16 cellular contexts compared by ENCODE assay signal in the genomic region with DNA sequence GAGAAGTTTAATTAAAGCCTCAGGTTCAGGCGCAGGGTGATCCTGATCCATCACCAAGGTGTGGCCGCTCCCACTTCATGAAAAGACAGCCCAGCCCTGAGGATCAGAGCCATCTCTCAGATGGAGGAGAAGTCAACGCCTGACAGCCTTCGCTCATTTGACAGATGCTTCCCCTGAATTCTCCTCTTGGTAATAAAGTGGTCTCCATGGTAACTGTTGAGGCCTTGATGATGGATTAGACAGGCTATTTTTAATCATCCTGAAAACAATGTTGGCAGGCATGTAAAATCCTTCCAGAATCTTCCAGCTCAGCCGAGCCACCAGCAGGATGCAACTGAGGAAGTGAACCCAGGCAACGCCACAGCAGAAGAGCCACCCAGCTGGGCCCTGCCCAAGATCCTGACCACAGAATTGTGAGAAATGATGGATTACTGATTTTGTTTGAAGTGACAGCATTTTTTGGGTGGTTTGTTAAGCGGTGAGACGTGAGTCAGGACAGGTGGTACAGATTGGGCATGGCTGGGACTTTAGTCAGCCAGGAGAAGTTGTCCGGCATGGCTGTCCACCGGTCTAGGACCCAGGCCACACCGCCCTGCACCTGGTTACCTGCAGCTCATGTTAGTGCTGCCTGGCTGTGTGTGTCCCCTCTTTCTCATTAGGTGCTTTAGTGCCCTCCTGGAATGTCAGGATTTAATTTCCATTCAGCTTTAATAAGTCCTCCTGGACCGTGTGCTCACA.
"Had no signal": no experiment of that assay in that cellular context is flagged by ENCODE, and none has a peak within 500 bp of the region (broad histone marks: within the 10 kb centered on the region; RNA-seq: fewer than 3 reads in every experiment).

No MANE protein-coding gene starts in this region.

- H3K4me3 Mint-ChIP-seq: activated CD8-positive, alpha-beta T cell treated with anti-CD3 and anti-CD28 coated beads, Interleukin-2, amount 10 ng/mL, durations not matched to agents 7 days and 5 days; neural crest cell; T-cell had no signal

- H3K36me3 Mint-ChIP-seq: T-cell had no signal

- H3K9me3 ChIP-seq: pancreas had no signal

- H3K4me1 ChIP-seq: pancreas, tibial artery had no signal

- H3K27ac ChIP-seq: cardiac muscle cell, left lung, pancreas, tibial artery, WERI-Rb-1 had no signal

- H3K9me3 Mint-ChIP-seq: neural crest cell had no signal

- H3K36me3 ChIP-seq: cardiac muscle cell, heart right ventricle, left lung, pancreas, tibial artery, WERI-Rb-1 had no signal

- H3K4me3 ChIP-seq: cardiac muscle cell, heart right ventricle, left lung, pancreas, tibial artery had no signal

- H3K27me3 ChIP-seq: cardiac muscle cell, pancreas had no signal

- ATAC-seq: activated CD8-positive, alpha-beta T cell treated with anti-CD3 and anti-CD28 coated beads, Interleukin-2, amount 10 ng/mL, durations not matched to agents 7 days and 5 days; T-cell had no signal

- H3K27ac Mint-ChIP-seq: activated CD8-positive, alpha-beta T cell treated with anti-CD3 and anti-CD28 coated beads, Interleukin-2, amount 10 ng/mL, durations not matched to agents 7 days and 5 days; T-cell had no signal

- FAIRE-seq: astrocyte, frontal cortex, pancreas had no signal

- DNase-seq: activated CD4-positive, alpha-beta T cell treated with anti-CD3 and anti-CD28 coated beads for 48 hours; activated CD8-positive, alpha-beta memory T cell treated with anti-CD3 and anti-CD28 coated beads, Interleukin-2, amount 50 U/mL, for 48 hours; activated CD8-positive, alpha-beta T cell treated with anti-CD3 and anti-CD28 coated beads, Interleukin-2, amount 10 ng/mL, durations not matched to agents 7 days and 5 days; activated naive CD4-positive, alpha-beta T cell; heart right ventricle; mesenchymal stem cell; T-cell; T1000; tibial artery; WERI-Rb-1 had no signal
